In genomic region chr2:176167398-176167797, GRCh38 we compare ENCODE assay signal across 2 cellular contexts.
TF ChIP-seq lines count a peak whose summit lies in the region.

No MANE protein-coding gene starts in this region.

TF ChIP-seq in A549, 52 proteins besides CTCF, POLR2A, EP300 and RAD21:
- TF ChIP-seq MAFK (IDR thresholded peaks at IDR 0.05; ENCODE audit: partially characterized antibody) = peak; percentile 38
- no peak for TF ChIP-seq JUN (IDR thresholded peaks at IDR 0.05)

TF ChIP-seq in K562, 482 proteins besides CTCF, POLR2A, EP300 and RAD21:
- TF ChIP-seq MAFG (tag; conservative IDR thresholded peaks at IDR 0.05) (peak; percentile 57; the same call in 1 of the 2 replicates), ZNF280B (CRISPR knock-in tag; IDR thresholded peaks at IDR 0.05) (no peak), ZNF316 (IDR thresholded peaks at IDR 0.05) (peak; percentile 77), C11orf30 (IDR thresholded peaks at IDR 0.05; ENCODE audit: low read depth) (peak; percentile 59; the same call in 1 of the 2 replicates), XRCC3 (IDR thresholded peaks at IDR 0.05) (no peak), NR2C1 (IDR thresholded peaks at IDR 0.05) (no peak), NR2C1 (tag; IDR thresholded peaks at IDR 0.05) (no peak)
